ENCODE assay signal across 15 cellular contexts in genomic region chr17:57136355-57136754, GRCh38. TPM values are rescaled to one million over a fixed set of nuclear protein-coding genes. Genes with fewer than 3 reads are reported as not detected.
DNase-seq lines count a peak whose midpoint lies in the region; ATAC-seq lines count a peak whose summit lies in the region.
"Had no signal": no experiment of that assay in that cellular context is flagged by ENCODE, and none has a peak within 500 bp of the region (broad histone marks: within the 10 kb centered on the region; RNA-seq: fewer than 3 reads in every experiment).

No MANE protein-coding gene starts in this region.

- H3K4me1 ChIP-seq in mesodermal cell (ENCODE audit: control insufficient read depth, insufficient read depth, low read length, poor library complexity, severe bottlenecking), result peaks cover 15% of the 10 kb centered on the region

- ATAC-seq in activated T-helper 17 cell treated with anti-CD3 and anti-CD28 coated beads, Interleukin-2, amount 50 U/mL, for 72 hours (replicated peaks), result no peak
- ATAC-seq in stimulated activated memory B cell treated with anti-CD40 and anti-IgM and Interleukin-4, amounts not matched to agents 10 μg/mL and 1 μg/mL and 100 μg/mL, for 72 hours, result no peak

- H3K36me3 ChIP-seq in H7 (replicated peaks; ENCODE audit: control insufficient read depth, insufficient read depth, low read length) (no peaks in the 10 kb centered on the region), mesodermal cell (ENCODE audit: control insufficient read depth, insufficient read depth, low read length) (no peaks in the 10 kb centered on the region)
- H3K36me3 ChIP-seq: HAP-1 had no signal

- no peak overlapping the region for H3K4me3 Mint-ChIP-seq in activated T-helper 17 cell treated with anti-CD3 and anti-CD28 coated beads, Interleukin-2, amount 50 U/mL, for 72 hours
- peak overlapping the region; percentile 12 for H3K4me3 Mint-ChIP-seq in stimulated activated memory B cell treated with anti-CD40 and anti-IgM and Interleukin-4, amounts not matched to agents 10 μg/mL and 1 μg/mL and 100 μg/mL, for 72 hours
- H3K4me3 Mint-ChIP-seq: CD4-positive, alpha-beta T cell had no signal

- peak overlapping the region; percentile 28 for H3K27ac Mint-ChIP-seq in activated T-helper 17 cell treated with anti-CD3 and anti-CD28 coated beads, Interleukin-2, amount 50 U/mL, for 72 hours
- H3K27ac Mint-ChIP-seq in stimulated activated memory B cell treated with anti-CD40 and anti-IgM and Interleukin-4, amounts not matched to agents 10 μg/mL and 1 μg/mL and 100 μg/mL, for 72 hours, result no peak overlapping the region
- H3K27ac Mint-ChIP-seq: CD4-positive, alpha-beta T cell had no signal

- DNase-seq in H7 (peak; percentile 68), cortex of kidney (lab: John Stamatoyannopoulos, UW) (no peak), GM19238 (ENCODE audit: insufficient read length, low spot score) (no peak), T-helper 2 cell (no peak)
- DNase-seq: ACHN; AML-193; CD4-positive, alpha-beta T cell; NK-92 treated with Interleukin-12 subunit alpha and Interleukin-12 subunit beta, amount 100 ng/mL, for 24 hours; OCI-M1; SIG-M5 had no signal

- no peaks in the 10 kb centered on the region for H3K9me3 Mint-ChIP-seq in activated T-helper 17 cell treated with anti-CD3 and anti-CD28 coated beads, Interleukin-2, amount 50 U/mL, for 72 hours
- H3K9me3 Mint-ChIP-seq in stimulated activated memory B cell treated with anti-CD40 and anti-IgM and Interleukin-4, amounts not matched to agents 10 μg/mL and 1 μg/mL and 100 μg/mL, for 72 hours, result no peaks in the 10 kb centered on the region
- H3K9me3 Mint-ChIP-seq: CD4-positive, alpha-beta T cell had no signal

- H3K36me3 Mint-ChIP-seq in activated T-helper 17 cell treated with anti-CD3 and anti-CD28 coated beads, Interleukin-2, amount 50 U/mL, for 72 hours (ENCODE audit: low read depth), result no peaks in the 10 kb centered on the region
- H3K36me3 Mint-ChIP-seq in stimulated activated memory B cell treated with anti-CD40 and anti-IgM and Interleukin-4, amounts not matched to agents 10 μg/mL and 1 μg/mL and 100 μg/mL, for 72 hours, result no peaks in the 10 kb centered on the region

- peaks cover 4% of the 10 kb centered on the region for H3K4me1 Mint-ChIP-seq in activated T-helper 17 cell treated with anti-CD3 and anti-CD28 coated beads, Interleukin-2, amount 50 U/mL, for 72 hours
- H3K4me1 Mint-ChIP-seq in stimulated activated memory B cell treated with anti-CD40 and anti-IgM and Interleukin-4, amounts not matched to agents 10 μg/mL and 1 μg/mL and 100 μg/mL, for 72 hours, result peaks cover 33% of the 10 kb centered on the region

- peaks cover 3% of the 10 kb centered on the region for H3K27me3 Mint-ChIP-seq in activated T-helper 17 cell treated with anti-CD3 and anti-CD28 coated beads, Interleukin-2, amount 50 U/mL, for 72 hours
- H3K27me3 Mint-ChIP-seq in stimulated activated memory B cell treated with anti-CD40 and anti-IgM and Interleukin-4, amounts not matched to agents 10 μg/mL and 1 μg/mL and 100 μg/mL, for 72 hours, result peaks cover 56% of the 10 kb centered on the region
- H3K27me3 Mint-ChIP-seq: CD4-positive, alpha-beta T cell had no signal

- peak overlapping the region; percentile 73 for H3K27ac ChIP-seq in mesodermal cell (ENCODE audit: low read depth, low read length, severe bottlenecking)
- H3K27ac ChIP-seq: HL-60 had no signal

- no peaks in the 10 kb centered on the region for H3K27me3 ChIP-seq in H7 (ENCODE audit: control insufficient read depth, insufficient read depth, low read length)

- 66 to 79% methylated on average over 11 to 13 of the region's 13 CpGs for WGBS in mesodermal cell (ENCODE audit: insufficient coverage in 2 of 2), 2 experiments

- no peaks in the 10 kb centered on the region for H3K9me3 ChIP-seq in mesodermal cell (ENCODE audit: control insufficient read depth, low read length)
- H3K9me3 ChIP-seq: HAP-1 had no signal

- no peak overlapping the region for H3K4me3 ChIP-seq in H7 (ENCODE audit: insufficient read depth, low read depth, low read length)
- no peak overlapping the region for H3K4me3 ChIP-seq in mesodermal cell (ENCODE audit: extremely low read depth, insufficient read depth, low read length, poor library complexity, severe bottlenecking)
- H3K4me3 ChIP-seq: HAP-1 had no signal

RNA-seq across cellular contexts. Expression of gene AKAP1, which starts 51.3 kb away (rescaled TPM):
- 62.6 and 67.8 TPM in 2 replicates for total RNA-seq in H7 (2014; rRNA removed; shearing (Covaris generic))
- total RNA-seq in activated T-helper 17 cell treated with anti-CD3 and anti-CD28 coated beads, Interleukin-2, amount 50 U/mL, for 72 hours, result 10 to 100 TPM; 18.7 to 45.3 TPM
- polyA plus RNA-seq in mesodermal cell (2013, experiment 1 of 2), result 10.3 TPM
- polyA plus RNA-seq in mesodermal cell (2013, experiment 2 of 2), result 8.4 TPM
